ENCODE assay signal across 1 cellular context in the genomic region with DNA sequence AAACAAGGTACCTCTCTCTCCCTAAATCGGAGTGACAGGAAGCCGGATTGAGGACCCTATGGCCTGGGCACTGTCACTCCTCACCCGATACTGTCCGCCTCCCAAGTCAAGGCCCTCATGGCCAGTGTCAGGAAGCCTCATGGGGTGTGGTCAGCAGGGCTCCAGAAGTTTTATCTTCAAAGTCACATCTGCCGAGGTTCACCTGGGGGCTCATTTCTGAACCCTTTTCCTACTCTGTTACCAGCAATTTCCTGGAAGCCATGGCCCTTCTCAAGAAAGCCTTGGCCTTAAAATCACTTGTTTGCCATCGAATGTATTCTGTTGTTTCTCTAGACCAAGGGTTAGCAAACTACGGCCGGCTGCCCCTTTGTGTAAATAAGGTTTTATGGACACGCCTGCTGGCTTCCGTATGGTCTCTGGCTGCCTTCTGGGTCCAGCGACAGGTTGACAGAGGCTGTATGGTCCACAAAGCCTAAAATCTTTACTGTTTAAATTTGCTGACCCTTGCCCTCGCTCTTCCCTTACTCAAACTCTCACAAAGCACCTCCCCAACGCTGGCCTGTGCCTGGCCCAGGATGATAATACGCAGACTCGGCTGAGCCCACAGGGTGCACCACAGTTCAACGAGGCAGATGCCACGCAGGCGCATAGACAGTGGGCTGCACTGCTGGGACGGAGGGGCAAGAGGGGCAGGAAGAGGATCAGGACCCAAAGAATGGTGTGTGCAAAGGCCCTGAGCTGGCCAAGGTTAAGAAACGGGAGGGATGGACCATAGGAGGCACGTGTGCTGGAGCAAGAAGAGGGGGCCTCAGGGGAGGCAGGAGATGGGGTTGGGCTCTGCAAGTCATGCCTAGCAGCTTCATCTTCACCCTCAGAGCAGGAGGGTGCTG.
TF ChIP-seq lines count a peak whose summit lies in the region.

No MANE protein-coding gene starts in this region.

TF ChIP-seq in HepG2, 621 proteins besides CTCF, POLR2A, EP300 and RAD21 (continued from another document and continues in another):
- TF ChIP-seq CREBL2 (CRISPR knock-in tag; IDR thresholded peaks at IDR 0.05; ENCODE audit: borderline replicate concordance), result no peak
- no peak for TF ChIP-seq SP2 (CRISPR knock-in tag; IDR thresholded peaks at IDR 0.05)
- TF ChIP-seq ZFYVE20 (CRISPR knock-in tag; IDR thresholded peaks at IDR 0.05; ENCODE audit: borderline replicate concordance, low read depth), result no peak
- no peak for TF ChIP-seq SMARCC2 (IDR thresholded peaks at IDR 0.05)
- TF ChIP-seq ZNF383 (CRISPR knock-in tag; IDR thresholded peaks at IDR 0.05; ENCODE audit: borderline replicate concordance), result 0 out of 2 replicates have a peak, but pooled peaks have one; percentile 49
- TF ChIP-seq ARNTL (CRISPR knock-in tag; IDR thresholded peaks at IDR 0.05), result peak; percentile 47; the same call in 1 of the 2 replicates
- no peak for TF ChIP-seq ZSCAN21 (CRISPR knock-in tag; IDR thresholded peaks at IDR 0.05; ENCODE audit: borderline replicate concordance)
- TF ChIP-seq ARID4A (CRISPR knock-in tag; IDR thresholded peaks at IDR 0.05; ENCODE audit: borderline replicate concordance), result peak; percentile 72; the same call in 1 of the 2 replicates
- TF ChIP-seq ZSCAN29 (CRISPR knock-in tag; conservative IDR thresholded peaks at IDR 0.05), result peak; percentile 94
- TF ChIP-seq ZNF292 (CRISPR knock-in tag; IDR thresholded peaks at IDR 0.05; ENCODE audit: borderline replicate concordance, low read depth), result peak; percentile 72; the same call in 1 of the 2 replicates
- TF ChIP-seq ZMAT3 (CRISPR knock-in tag; conservative IDR thresholded peaks at IDR 0.05), result peak; percentile 2; the same call in 1 of the 2 replicates
- 0 out of 2 replicates have a peak, but pooled peaks have one; percentile 33 for TF ChIP-seq ZNF234 (CRISPR knock-in tag; conservative IDR thresholded peaks at IDR 0.05)
- TF ChIP-seq, protein P1, sequence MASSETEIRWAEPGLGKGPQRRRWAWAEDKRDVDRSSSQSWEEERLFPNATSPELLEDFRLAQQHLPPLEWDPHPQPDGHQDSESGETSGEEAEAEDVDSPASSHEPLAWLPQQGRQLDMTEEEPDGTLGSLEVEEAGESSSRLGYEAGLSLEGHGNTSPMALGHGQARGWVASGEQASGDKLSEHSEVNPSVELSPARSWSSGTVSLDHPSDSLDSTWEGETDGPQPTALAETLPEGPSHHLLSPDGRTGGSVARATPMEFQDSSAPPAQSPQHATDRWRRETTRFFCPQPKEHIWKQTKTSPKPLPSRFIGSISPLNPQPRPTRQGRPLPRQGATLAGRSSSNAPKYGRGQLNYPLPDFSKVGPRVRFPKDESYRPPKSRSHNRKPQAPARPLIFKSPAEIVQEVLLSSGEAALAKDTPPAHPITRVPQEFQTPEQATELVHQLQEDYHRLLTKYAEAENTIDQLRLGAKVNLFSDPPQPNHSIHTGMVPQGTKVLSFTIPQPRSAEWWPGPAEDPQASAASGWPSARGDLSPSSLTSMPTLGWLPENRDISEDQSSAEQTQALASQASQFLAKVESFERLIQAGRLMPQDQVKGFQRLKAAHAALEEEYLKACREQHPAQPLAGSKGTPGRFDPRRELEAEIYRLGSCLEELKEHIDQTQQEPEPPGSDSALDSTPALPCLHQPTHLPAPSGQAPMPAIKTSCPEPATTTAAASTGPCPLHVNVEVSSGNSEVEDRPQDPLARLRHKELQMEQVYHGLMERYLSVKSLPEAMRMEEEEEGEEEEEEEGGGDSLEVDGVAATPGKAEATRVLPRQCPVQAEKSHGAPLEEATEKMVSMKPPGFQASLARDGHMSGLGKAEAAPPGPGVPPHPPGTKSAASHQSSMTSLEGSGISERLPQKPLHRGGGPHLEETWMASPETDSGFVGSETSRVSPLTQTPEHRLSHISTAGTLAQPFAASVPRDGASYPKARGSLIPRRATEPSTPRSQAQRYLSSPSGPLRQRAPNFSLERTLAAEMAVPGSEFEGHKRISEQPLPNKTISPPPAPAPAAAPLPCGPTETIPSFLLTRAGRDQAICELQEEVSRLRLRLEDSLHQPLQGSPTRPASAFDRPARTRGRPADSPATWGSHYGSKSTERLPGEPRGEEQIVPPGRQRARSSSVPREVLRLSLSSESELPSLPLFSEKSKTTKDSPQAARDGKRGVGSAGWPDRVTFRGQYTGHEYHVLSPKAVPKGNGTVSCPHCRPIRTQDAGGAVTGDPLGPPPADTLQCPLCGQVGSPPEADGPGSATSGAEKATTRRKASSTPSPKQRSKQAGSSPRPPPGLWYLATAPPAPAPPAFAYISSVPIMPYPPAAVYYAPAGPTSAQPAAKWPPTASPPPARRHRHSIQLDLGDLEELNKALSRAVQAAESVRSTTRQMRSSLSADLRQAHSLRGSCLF (CRISPR knock-in tag; IDR thresholded peaks at IDR 0.05; ENCODE audit: borderline replicate concordance), result no peak
- TF ChIP-seq SP1 (IDR thresholded peaks at IDR 0.05), result no peak
- TF ChIP-seq SP1 (CRISPR knock-in tag; IDR thresholded peaks at IDR 0.05), result no peak
- peak; percentile 60 for TF ChIP-seq ZFX (CRISPR knock-in tag; IDR thresholded peaks at IDR 0.05; ENCODE audit: low read depth)
- TF ChIP-seq ZNF501 (CRISPR knock-in tag; IDR thresholded peaks at IDR 0.05), result peak; percentile 91
- peak; percentile 68; the same call in 1 of the 2 replicates for TF ChIP-seq FOXK2 (IDR thresholded peaks at IDR 0.05)
- no peak for TF ChIP-seq ZNF251 (CRISPR knock-in tag; IDR thresholded peaks at IDR 0.05)
- 0 out of 2 replicates have a peak, but pooled peaks have one; percentile 18 for TF ChIP-seq MTF2 (CRISPR knock-in tag; IDR thresholded peaks at IDR 0.05; ENCODE audit: borderline replicate concordance)
- no peak for TF ChIP-seq RFXAP (CRISPR knock-in tag; IDR thresholded peaks at IDR 0.05; ENCODE audit: borderline replicate concordance)
- no peak for TF ChIP-seq KLF6 (CRISPR knock-in tag; IDR thresholded peaks at IDR 0.05)
- no peak for TF ChIP-seq YY1 (IDR thresholded peaks at IDR 0.05; ENCODE audit: insufficient read depth, insufficient replicate concordance, low read depth, low read length)
- TF ChIP-seq ZNF75D (CRISPR knock-in tag; IDR thresholded peaks at IDR 0.05; ENCODE audit: borderline replicate concordance), result no peak
- TF ChIP-seq JUND (CRISPR knock-in tag; IDR thresholded peaks at IDR 0.05), result no peak
- TF ChIP-seq GATA4 (IDR thresholded peaks at IDR 0.05; ENCODE audit: borderline replicate concordance, low read depth), result peak; percentile 36; the same call in 1 of the 2 replicates
- peak; percentile 83 for TF ChIP-seq FOXP4 (CRISPR knock-in tag; IDR thresholded peaks at IDR 0.05)
- TF ChIP-seq SCMH1 (CRISPR knock-in tag; IDR thresholded peaks at IDR 0.05; ENCODE audit: borderline replicate concordance), result no peak
- no peak for TF ChIP-seq ARNT2 (CRISPR knock-in tag; IDR thresholded peaks at IDR 0.05; ENCODE audit: low read depth)
- peak; percentile 89 for TF ChIP-seq NR2F2 (IDR thresholded peaks at IDR 0.05; ENCODE audit: borderline replicate concordance, low read depth)
- peak; percentile 32; the same call in 1 of the 2 replicates for TF ChIP-seq ZNF281 (CRISPR knock-in tag; IDR thresholded peaks at IDR 0.05; ENCODE audit: borderline replicate concordance)
- TF ChIP-seq ZHX1 (CRISPR knock-in tag; IDR thresholded peaks at IDR 0.05; ENCODE audit: low read depth), result no peak
- no peak for TF ChIP-seq ARNT (IDR thresholded peaks at IDR 0.05)
- TF ChIP-seq NFKB2 (CRISPR knock-in tag; IDR thresholded peaks at IDR 0.05; ENCODE audit: borderline replicate concordance), result 0 out of 2 replicates have a peak, but pooled peaks have one; percentile 12
- no peak for TF ChIP-seq ZBTB38 (CRISPR knock-in tag; IDR thresholded peaks at IDR 0.05)
- TF ChIP-seq ZBTB49 (CRISPR knock-in tag; IDR thresholded peaks at IDR 0.05; ENCODE audit: borderline replicate concordance), result no peak
